In genomic region chr7:90210925-90211324, GRCh38 we compare ENCODE assay signal across 8 cellular contexts. TPM values are rescaled to one million over a fixed set of nuclear protein-coding genes. Genes with fewer than 3 reads are reported as not detected.
DNase-seq lines count a peak whose midpoint lies in the region; ATAC-seq, FAIRE-seq and TF ChIP-seq lines count a peak whose summit lies in the region.

No MANE protein-coding gene starts in this region.

- intact Hi-C loops in body of pancreas (cut with DNase I) (no loop called here), posterior vena cava (cut with DNase I) (no loop called here)

- DNase-seq in NCI-H526 (lab: John Stamatoyannopoulos, UW) (peak; percentile 6 to 49), NCI-H526 treated with DMSO at 0.1 percent for 48 hours (lab: John Stamatoyannopoulos, UW) (no peak), body of pancreas (peak; percentile 12 to 35 (median 21)), left lobe of liver (ENCODE audit: low spot score) (no peak), thoracic aorta (ENCODE audit: low spot score) (no peak), GM12892 (ENCODE audit: insufficient read length) (no peak), posterior vena cava (ENCODE audit: low spot score) (no peak), HCEC 1CT (no peak)

- H3K9me3 ChIP-seq in body of pancreas (no peaks in the 10 kb centered on the region), thoracic aorta (no peaks in the 10 kb centered on the region)

- FAIRE-seq in GM12892 (lab: Jason Lieb, UNC) = no peak

- TF ChIP-seq POLR2A in body of pancreas (IDR thresholded peaks at IDR 0.05) (no peak), GM12892 (IDR thresholded peaks at IDR 0.05; ENCODE audit: low read depth, low read length) (no peak)

- TF ChIP-seq CTCF in body of pancreas (IDR thresholded peaks at IDR 0.05) (no peak), thoracic aorta (IDR thresholded peaks at IDR 0.05) (no peak)

- H3K4me3 ChIP-seq in body of pancreas = peak overlapping the region in 1 of 2 donors; percentile 32
- H3K4me3 ChIP-seq in thoracic aorta = peak overlapping the region; percentile 80

- H3K36me3 ChIP-seq in body of pancreas (replicated peaks in 1 of 2; ENCODE audit: insufficient read depth in 1 of 2, low read depth in 2 of 2) = no peaks in the 10 kb centered on the region
- no peaks in the 10 kb centered on the region for H3K36me3 ChIP-seq in thoracic aorta

- no peaks in the 10 kb centered on the region for H3K27me3 ChIP-seq in body of pancreas
- no peaks in the 10 kb centered on the region for H3K27me3 ChIP-seq in thoracic aorta (replicated peaks; ENCODE audit: insufficient read depth)

- ATAC-seq in body of pancreas (peak; percentile 13), left lobe of liver (peak; percentile 51), thoracic aorta (ENCODE audit: insufficient number of reproducible peaks, low FRiP score, low read depth) (no peak)

- H3K4me1 ChIP-seq in body of pancreas = peaks cover 10% of the 10 kb centered on the region
- H3K4me1 ChIP-seq in thoracic aorta (ENCODE audit: control insufficient read depth in 1 of 2, low read depth in 2 of 2) = peaks cover 4 to 8% of the 10 kb centered on the region in 2 donors

- WGBS in body of pancreas, 2 donors = 12 to 13% methylated on average over 11 of the region's 11 CpGs

- peak overlapping the region; percentile 55 to 86 (median 80) for H3K27ac ChIP-seq in body of pancreas
- peak overlapping the region; percentile 72 to 80 for H3K27ac ChIP-seq in thoracic aorta

RNA-seq across cellular contexts. Expression of gene STEAP2, which starts 0.6 kb away (rescaled TPM):
- total RNA-seq in body of pancreas (10 to 100 TPM in 1 of 2 donors, 1 to 10 TPM in 1; 9.2 to 12.7 TPM), left lobe of liver (0.81 TPM), thoracic aorta (10 to 100 TPM; 27.7 to 31.0 TPM), posterior vena cava (10 to 100 TPM; 45.9 to 47.7 TPM)
- 0.11 TPM for polyA plus RNA-seq in GM12892 (2012; ENCODE audit: missing spikeins)

RNA-seq across cellular contexts. Expression of gene CFAP69, which starts 34.0 kb away (rescaled TPM):
- total RNA-seq in body of pancreas (10 to 100 TPM; 16.6 to 26.4 TPM), left lobe of liver (1.7 TPM), thoracic aorta (10 to 100 TPM in 1 of 2 donors, 1 to 10 TPM in 1; 3.8 to 14.0 TPM), posterior vena cava (10 to 100 TPM; 11.4 to 13.0 TPM)
- 0.76 TPM for polyA plus RNA-seq in GM12892 (2012; ENCODE audit: missing spikeins)

RNA-seq across cellular contexts. Expression of gene STEAP1, which starts 56.7 kb away (rescaled TPM):
- total RNA-seq in body of pancreas (10 to 100 TPM in 1 of 2 donors, 1 to 10 TPM in 1; 3.0 to 12.7 TPM), left lobe of liver (5.5 TPM), thoracic aorta (10 to 100 TPM; 15.6 to 26.5 TPM), posterior vena cava (10 to 100 TPM; 33.6 to 37.9 TPM)
- polyA plus RNA-seq in GM12892 (2012; ENCODE audit: missing spikeins) = 0.47 TPM

Comparison
In these comparisons a context has a peak if more than half of its experiments do, and no peak if none do; other contexts are left out.
1. DNase-seq: peak in NCI-H526 (2 of 2) and body of pancreas (4 of 4); none in NCI-H526 treated with DMSO at 0.1 percent for 48 hours (single experiment), left lobe of liver (single experiment), thoracic aorta (single experiment), GM12892 (single experiment), posterior vena cava (single experiment) and HCEC 1CT (single experiment).